Comparison of ENCODE assay signal across 7 cellular contexts in the genomic region with DNA sequence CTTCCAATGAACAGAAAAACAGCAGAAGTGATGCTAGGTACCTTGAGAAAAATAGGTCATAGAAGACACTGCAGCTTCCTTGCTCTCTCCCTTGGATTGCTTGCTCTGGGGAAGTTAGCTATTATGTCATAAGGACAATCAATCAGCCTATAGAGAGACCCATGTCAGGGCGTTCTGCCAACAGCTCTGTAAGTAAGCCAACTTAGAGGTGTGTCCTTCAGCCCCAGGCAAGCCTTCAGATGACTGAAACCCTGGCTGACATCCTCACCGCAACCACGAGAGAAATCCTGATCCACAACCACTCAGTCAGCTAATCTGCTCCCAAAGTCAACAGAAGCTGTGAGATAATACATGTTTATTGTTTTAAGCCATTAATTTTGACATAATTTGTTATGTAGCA. TPM values are rescaled to one million over a fixed set of nuclear protein-coding genes. Genes with fewer than 3 reads are reported as not detected.
DNase-seq lines count a peak whose midpoint lies in the region; ATAC-seq, FAIRE-seq and TF ChIP-seq lines count a peak whose summit lies in the region.
"Not testable (repeated sequence)": the region's sequence is repeated elsewhere in the genome, so short reads cannot be mapped to it uniquely, and the experiment has no call there.

No MANE protein-coding gene starts in this region.

- not testable (repeated sequence) for TF ChIP-seq EP300 in A549 (IDR thresholded peaks at IDR 0.05); transverse colon (IDR thresholded peaks at IDR 0.05; ENCODE audit: low read depth)

- ATAC-seq in A549 (peak; percentile 53 to 62; a peak in 5 of 6 replicates), RWPE2 (ENCODE audit: low read depth) (peak; percentile 60; the same call in 2 of the 3 replicates), foreskin keratinocyte (peak; percentile 98), right lobe of liver (peak; percentile 71 to 85 (median 78))

- CTCF ChIA-PET in A549 (lab: Yijun Ruan, JAX), result not testable (repeated sequence)

- not testable (repeated sequence) for H3K36me3 ChIP-seq in MG63; RWPE2 (ENCODE audit: low read depth); breast epithelium; right lobe of liver; transverse colon

- TF ChIP-seq RAD21 in A549 (conservative IDR thresholded peaks at IDR 0.05 in 1 of 2, IDR thresholded peaks at IDR 0.05 in 1 of 2), result not testable (repeated sequence)

- not testable (repeated sequence) for TF ChIP-seq CTCF in A549 (IDR thresholded peaks at IDR 0.05); RWPE2 (IDR thresholded peaks at IDR 0.05; ENCODE audit: poor library complexity, severe bottlenecking); breast epithelium (IDR thresholded peaks at IDR 0.05); foreskin keratinocyte (conservative IDR thresholded peaks at IDR 0.05); right lobe of liver (IDR thresholded peaks at IDR 0.05); transverse colon (IDR thresholded peaks at IDR 0.05)

- not testable (repeated sequence) for FAIRE-seq in A549 (lab: Jason Lieb, UNC)

- intact Hi-C loops in breast epithelium (cut with DNase I; ENCODE audit: low total_unique reads); right lobe of liver (cut with DNase I); transverse colon (cut with DNase I; ENCODE audit: low total_unique reads): not testable (repeated sequence)

- not testable (repeated sequence) for H3K4me2 ChIP-seq in A549

- in situ Hi-C loops in transverse colon (cut with MboI; ENCODE audit: low pct_ligation_motif_present in 1 of 4, low pct_unique_long_range_greater_than_20kb in 1 of 4, low sequenced_read_pairs in 3 of 4), result not testable (repeated sequence)

- not testable (repeated sequence) for H3K27me3 ChIP-seq in MG63; RWPE2 (ENCODE audit: insufficient read depth, poor library complexity, severe bottlenecking); breast epithelium; foreskin keratinocyte; right lobe of liver; transverse colon

- H3K27ac ChIP-seq in A549; RWPE2 (ENCODE audit: poor library complexity, severe bottlenecking); breast epithelium; foreskin keratinocyte; right lobe of liver; transverse colon: not testable (repeated sequence)

- not testable (repeated sequence) for TF ChIP-seq POLR2A in A549 (IDR thresholded peaks at IDR 0.05; ENCODE audit: low read length); breast epithelium (IDR thresholded peaks at IDR 0.05); right lobe of liver (IDR thresholded peaks at IDR 0.05); transverse colon (IDR thresholded peaks at IDR 0.05)

- DNase-seq in A549 (ENCODE audit: low read depth in 1 of 2, low spot score in 1 of 2); RWPE2 (ENCODE audit: low spot score); foreskin keratinocyte: not testable (repeated sequence)
- DNase-seq in MG63 (peak; percentile 24), breast epithelium (ENCODE audit: low spot score in 2 of 2) (peak; percentile 17 to 70), right lobe of liver (peak in 1 of 3 donors; percentile 40), transverse colon (peak; percentile 25)

- POLR2A ChIA-PET in A549 (lab: Yijun Ruan, JAX), result not testable (repeated sequence)

- not testable (repeated sequence) for H3K4me1 ChIP-seq in A549; RWPE2 (ENCODE audit: insufficient read depth, poor library complexity, severe bottlenecking); breast epithelium; foreskin keratinocyte; right lobe of liver; transverse colon

- not testable (repeated sequence) for H3K9me3 ChIP-seq in A549; MG63; RWPE2 (ENCODE audit: severe bottlenecking); breast epithelium; right lobe of liver; transverse colon

- H3K4me3 ChIP-seq in A549; MG63; RWPE2 (ENCODE audit: severe bottlenecking); breast epithelium; right lobe of liver; transverse colon: not testable (repeated sequence)

- 20% methylated on average over 1 of the region's 3 CpGs for WGBS in A549 (ENCODE audit: missing lambda C conversion rate)
- no CpG with 5 or more reads among the region's 3 CpGs for WGBS in right lobe of liver (ENCODE audit: insufficient coverage, low coverage, low lambda C conversion rate, missing lambda C conversion rate)
- WGBS in transverse colon (ENCODE audit: low coverage in 1 of 2), 2 donors, result no CpG with 5 or more reads among the region's 3 CpGs

RNA-seq across cellular contexts. Expression of gene TIMM23, which starts 57.5 kb away (rescaled TPM):
- polyA plus RNA-seq in A549 (2011; rRNA removed) (176 and 202 TPM in 2 replicates), A549 (2017; fragmentation: RNase III; extraction: RNeasy Plus Mini Kit Qiagen cat#74134 plus additional on column Dnase treatment) (133 to 148 TPM (median 134 TPM) in 3 replicates), foreskin keratinocyte (121 and 132 TPM in 2 replicates)
- 99.2 and 106 TPM in 2 replicates for polyA plus RNA-seq in A549 (2012; cell fraction: cytosol; rRNA removed)
- 38.5 and 67.0 TPM in 2 replicates for polyA plus RNA-seq in A549 (2012; cell fraction: nucleus; rRNA removed)
- 65.8 and 77.5 TPM in 2 replicates for polyA minus RNA-seq in A549 (2011; rRNA and poly(A)+ RNA removed)
- 145 and 178 TPM in 2 replicates for total RNA-seq in MG63 (2014; rRNA removed; shearing (Covaris generic); ENCODE audit: low replicate concordance)
- total RNA-seq in breast epithelium (10 to 100 TPM; 55.4 to 60.7 (median 57.1) TPM), foreskin keratinocyte (96.5 and 103 TPM in 2 replicates), right lobe of liver (10 to 100 TPM; 22.2 to 65.7 (median 30.3) TPM), transverse colon (10 to 100 TPM; 17.2 to 52.6 (median 35.9) TPM)
